Comparison of ENCODE assay signal across 11 cellular contexts in the genomic region with DNA sequence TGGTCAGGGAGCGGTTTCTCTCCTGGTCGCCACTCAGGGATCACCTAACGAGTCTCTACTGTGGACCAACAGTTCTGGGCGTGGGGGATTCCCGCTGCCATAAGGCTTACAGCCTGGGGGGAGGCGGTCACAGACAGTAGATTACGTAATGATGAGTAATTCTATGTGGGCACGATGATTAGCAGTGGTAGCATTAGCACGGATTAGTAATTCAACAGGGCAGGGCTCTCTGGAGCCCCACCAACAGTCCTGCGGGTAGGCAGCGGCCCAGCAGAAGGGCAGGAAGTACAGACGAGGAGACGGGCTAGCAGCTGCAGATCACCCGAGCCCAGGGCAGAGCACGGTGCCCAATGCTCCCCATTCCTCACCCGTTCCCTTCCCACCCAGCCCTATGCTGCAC. TPM values are rescaled to one million over a fixed set of nuclear protein-coding genes. Genes with fewer than 3 reads are reported as not detected.
DNase-seq lines count a peak whose midpoint lies in the region; ATAC-seq and TF ChIP-seq lines count a peak whose summit lies in the region.
"Had no signal": no experiment of that assay in that cellular context is flagged by ENCODE, and none has a peak within 500 bp of the region (broad histone marks: within the 10 kb centered on the region; RNA-seq: fewer than 3 reads in every experiment).

No MANE protein-coding gene starts in this region.

- no peak overlapping the region for H3K4me3 Mint-ChIP-seq in activated T-helper 2 cell treated with anti-CD3 and anti-CD28 coated beads, Interferon-gamma antibody, Interleukin-2, Interleukin-4, amounts not matched to agents 10 μg/mL and 5 μg/mL and 100 μg/mL, durations not matched to agents 14 hours and 24 hours and 36 hours (ENCODE audit: low read depth)
- H3K4me3 Mint-ChIP-seq: stimulated activated naive CD8-positive, alpha-beta T cell treated with anti-CD3 and anti-CD28 coated beads, Interleukin-15, Interleukin-2, amounts not matched to agents 100 ng/mL and 50 ng/mL, for 24 hours had no signal

- H3K36me3 ChIP-seq in skeletal muscle satellite cell (ENCODE audit: insufficient read depth, low read length), result no peaks in the 10 kb centered on the region

- peak overlapping the region; percentile 18 for H3K4me3 ChIP-seq in skeletal muscle satellite cell (ENCODE audit: low read length)

- no peaks in the 10 kb centered on the region for H3K9me3 ChIP-seq in skeletal muscle satellite cell (replicated peaks; ENCODE audit: low read length)

- TF ChIP-seq CTCF in foreskin keratinocyte (conservative IDR thresholded peaks at IDR 0.05), result no peak

- peaks cover 24% of the 10 kb centered on the region for H3K27me3 ChIP-seq in foreskin keratinocyte
- no peaks in the 10 kb centered on the region for H3K27me3 ChIP-seq in skeletal muscle satellite cell (ENCODE audit: control insufficient read depth, insufficient read depth, low read length)

- intact Hi-C loops in activated T-helper 2 cell treated with anti-CD3 and anti-CD28 coated beads, Interferon-gamma antibody, Interleukin-2, Interleukin-4, amounts not matched to agents 10 μg/mL and 5 μg/mL and 100 μg/mL, durations not matched to agents 14 hours and 24 hours and 36 hours (cut with micrococcal nuclease), result no loop called here

- H3K9ac ChIP-seq in skeletal muscle satellite cell (ENCODE audit: low read depth, low read length), result peak overlapping the region; percentile 29

- H3K9me3 Mint-ChIP-seq in activated T-helper 2 cell treated with anti-CD3 and anti-CD28 coated beads, Interferon-gamma antibody, Interleukin-2, Interleukin-4, amounts not matched to agents 10 μg/mL and 5 μg/mL and 100 μg/mL, durations not matched to agents 14 hours and 24 hours and 36 hours, result no peaks in the 10 kb centered on the region
- H3K9me3 Mint-ChIP-seq: stimulated activated naive CD8-positive, alpha-beta T cell treated with anti-CD3 and anti-CD28 coated beads, Interleukin-15, Interleukin-2, amounts not matched to agents 100 ng/mL and 50 ng/mL, for 24 hours had no signal

- H3K27me3 Mint-ChIP-seq in activated T-helper 2 cell treated with anti-CD3 and anti-CD28 coated beads, Interferon-gamma antibody, Interleukin-2, Interleukin-4, amounts not matched to agents 10 μg/mL and 5 μg/mL and 100 μg/mL, durations not matched to agents 14 hours and 24 hours and 36 hours (ENCODE audit: low read depth), result no peaks in the 10 kb centered on the region
- H3K27me3 Mint-ChIP-seq: stimulated activated naive CD8-positive, alpha-beta T cell treated with anti-CD3 and anti-CD28 coated beads, Interleukin-15, Interleukin-2, amounts not matched to agents 100 ng/mL and 50 ng/mL, for 24 hours had no signal

- peaks cover 15% of the 10 kb centered on the region for H3K4me1 ChIP-seq in foreskin keratinocyte
- H3K4me1 ChIP-seq in skeletal muscle satellite cell (ENCODE audit: control insufficient read depth, insufficient read depth, low read length), result peaks cover 40% of the 10 kb centered on the region

- peak overlapping the region; percentile 61 for H3K4me2 ChIP-seq in skeletal muscle satellite cell (ENCODE audit: low read length)

- peak; percentile 92 for ATAC-seq in foreskin keratinocyte
- no peak for ATAC-seq in GM18907 (IDR thresholded peaks at IDR 0.05; ENCODE audit: unreplicated experiment)
- ATAC-seq: left lobe of liver had no signal

- peaks cover under 1% of the 10 kb centered on the region for H3K4me1 Mint-ChIP-seq in activated T-helper 2 cell treated with anti-CD3 and anti-CD28 coated beads, Interferon-gamma antibody, Interleukin-2, Interleukin-4, amounts not matched to agents 10 μg/mL and 5 μg/mL and 100 μg/mL, durations not matched to agents 14 hours and 24 hours and 36 hours (ENCODE audit: low read depth)

- peak overlapping the region; percentile 87 for H3K27ac ChIP-seq in foreskin keratinocyte

- H3K27ac Mint-ChIP-seq in activated T-helper 2 cell treated with anti-CD3 and anti-CD28 coated beads, Interferon-gamma antibody, Interleukin-2, Interleukin-4, amounts not matched to agents 10 μg/mL and 5 μg/mL and 100 μg/mL, durations not matched to agents 14 hours and 24 hours and 36 hours, result no peak overlapping the region
- H3K27ac Mint-ChIP-seq: stimulated activated naive CD8-positive, alpha-beta T cell treated with anti-CD3 and anti-CD28 coated beads, Interleukin-15, Interleukin-2, amounts not matched to agents 100 ng/mL and 50 ng/mL, for 24 hours had no signal

- DNase-seq in H4 (ENCODE audit: low spot score), result peak; percentile 89
- DNase-seq in RPMI7951 (ENCODE audit: low read depth), result peak; percentile 98
- peak; percentile 90 to 94 for DNase-seq in foreskin keratinocyte
- DNase-seq in activated T-helper 2 cell treated with anti-CD3 and anti-CD28 coated beads, Interferon-gamma antibody, Interleukin-2, Interleukin-4, amounts not matched to agents 10 μg/mL and 5 μg/mL and 100 μg/mL, durations not matched to agents 14 hours and 24 hours and 36 hours (ENCODE audit: low spot score), result no peak
- DNase-seq in iPS-NIHi11 (ENCODE audit: low spot score), result no peak
- no peak for DNase-seq in NCI-H446 (lab: John Stamatoyannopoulos, UW)
- DNase-seq: NCI-H1048 had no signal

- no peaks in the 10 kb centered on the region for H3K36me3 Mint-ChIP-seq in activated T-helper 2 cell treated with anti-CD3 and anti-CD28 coated beads, Interferon-gamma antibody, Interleukin-2, Interleukin-4, amounts not matched to agents 10 μg/mL and 5 μg/mL and 100 μg/mL, durations not matched to agents 14 hours and 24 hours and 36 hours (ENCODE audit: low read depth)

RNA-seq across cellular contexts. Expression of a gene that starts 3.6 kb away (rescaled TPM):
- 7.0 and 8.2 TPM in 2 replicates for total RNA-seq in H4 (2014; rRNA removed; shearing (Covaris generic))
- total RNA-seq in RPMI7951 (2014; rRNA removed; shearing (Covaris generic)), result 1.6 and 2.1 TPM in 2 replicates
- total RNA-seq in foreskin keratinocyte, result 0.03 TPM in 1 of 2 replicates, not detected in the other
- 0.01 TPM in 1 of 2 replicates, not detected in the other for polyA plus RNA-seq in foreskin keratinocyte
- 0.76 and 0.87 TPM in 2 replicates for total RNA-seq in skeletal muscle satellite cell (2012; rRNA removed)
- not detected in 2 replicates for total RNA-seq in activated T-helper 2 cell treated with anti-CD3 and anti-CD28 coated beads, Interferon-gamma antibody, Interleukin-2, Interleukin-4, amounts not matched to agents 10 μg/mL and 5 μg/mL and 100 μg/mL, durations not matched to agents 14 hours and 24 hours and 36 hours

Comparison
In these comparisons a context has a peak if more than half of its experiments do, and no peak if none do; other contexts are left out.
1. DNase-seq: peak in H4 (single experiment), RPMI7951 (single experiment) and foreskin keratinocyte (2 of 2); none in activated T-helper 2 cell treated with anti-CD3 and anti-CD28 coated beads, Interferon-gamma antibody, Interleukin-2, Interleukin-4, amounts not matched to agents 10 μg/mL and 5 μg/mL and 100 μg/mL, durations not matched to agents 14 hours and 24 hours and 36 hours (single experiment), iPS-NIHi11 (single experiment) and NCI-H446 (0 of 2).